In the genomic region with DNA sequence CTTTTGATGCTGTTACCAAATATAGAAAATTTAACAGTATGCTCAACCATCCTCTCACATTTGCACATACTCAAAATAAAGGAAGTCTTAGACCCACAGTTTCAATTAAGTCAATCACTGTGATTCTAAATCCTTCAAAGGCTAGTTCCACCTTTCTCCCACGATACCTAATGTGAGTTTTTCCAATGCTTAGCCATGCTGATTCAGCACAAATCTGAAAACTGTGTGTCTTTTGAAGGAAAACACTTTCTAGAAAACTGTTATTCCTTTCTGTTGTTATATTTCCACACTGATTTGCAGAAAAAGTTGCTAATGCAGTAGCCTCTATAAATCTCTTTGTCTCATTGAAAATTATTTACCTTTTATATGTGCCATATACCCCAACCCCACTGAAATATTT, we compare ENCODE assay signal across 3 cellular contexts.
A peak's percentile ranks its signal among the peaks of the same experiment; 100 is the strongest.
TF ChIP-seq lines count a peak whose summit lies in the region.

No MANE protein-coding gene starts in this region.

TF ChIP-seq in A549, 52 proteins besides CTCF, POLR2A, EP300 and RAD21:
- TF ChIP-seq RCOR1 (IDR thresholded peaks at IDR 0.05; ENCODE audit: low read depth, low read length) (no peak), MAFK (IDR thresholded peaks at IDR 0.05; ENCODE audit: partially characterized antibody) (peak; percentile 95), ZSCAN20 (CRISPR knock-in tag; IDR thresholded peaks at IDR 0.05) (no peak)

TF ChIP-seq in IMR-90, 13 proteins besides CTCF, POLR2A, EP300 and RAD21:
- TF ChIP-seq, protein P1, sequence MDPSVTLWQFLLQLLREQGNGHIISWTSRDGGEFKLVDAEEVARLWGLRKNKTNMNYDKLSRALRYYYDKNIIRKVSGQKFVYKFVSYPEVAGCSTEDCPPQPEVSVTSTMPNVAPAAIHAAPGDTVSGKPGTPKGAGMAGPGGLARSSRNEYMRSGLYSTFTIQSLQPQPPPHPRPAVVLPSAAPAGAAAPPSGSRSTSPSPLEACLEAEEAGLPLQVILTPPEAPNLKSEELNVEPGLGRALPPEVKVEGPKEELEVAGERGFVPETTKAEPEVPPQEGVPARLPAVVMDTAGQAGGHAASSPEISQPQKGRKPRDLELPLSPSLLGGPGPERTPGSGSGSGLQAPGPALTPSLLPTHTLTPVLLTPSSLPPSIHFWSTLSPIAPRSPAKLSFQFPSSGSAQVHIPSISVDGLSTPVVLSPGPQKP (IDR thresholded peaks at IDR 0.05; ENCODE audit: borderline replicate concordance, low read depth, low read length) = no peak
- peak; percentile 91 for TF ChIP-seq MAFK (IDR thresholded peaks at IDR 0.05; ENCODE audit: low read depth, low read length)
TF ChIP-seq in IMR-90: peak in this region for 1.

TF ChIP-seq in H1, 55 proteins besides CTCF, POLR2A, EP300 and RAD21:
- TF ChIP-seq, protein P2, sequence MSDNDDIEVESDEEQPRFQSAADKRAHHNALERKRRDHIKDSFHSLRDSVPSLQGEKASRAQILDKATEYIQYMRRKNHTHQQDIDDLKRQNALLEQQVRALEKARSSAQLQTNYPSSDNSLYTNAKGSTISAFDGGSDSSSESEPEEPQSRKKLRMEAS (IDR thresholded peaks at IDR 0.05) = no peak
- TF ChIP-seq SIN3A (conservative IDR thresholded peaks at IDR 0.05 in 1 of 2, IDR thresholded peaks at IDR 0.05 in 1 of 2; ENCODE audit: low read depth in 1 of 2, low read length in 2 of 2) = no peak
- TF ChIP-seq MAFK (IDR thresholded peaks at IDR 0.05; ENCODE audit: low read depth, low read length) = peak; percentile 77; the same call in 1 of the 2 replicates
